21 cellular contexts compared by ENCODE assay signal in genomic region chr13:94315188-94315587, GRCh38.
"Had no signal": no experiment of that assay in that cellular context is flagged by ENCODE, and none has a peak within 500 bp of the region (broad histone marks: within the 10 kb centered on the region; RNA-seq: fewer than 3 reads in every experiment).

No MANE protein-coding gene starts in this region.

- H3K9me3 Mint-ChIP-seq: immature natural killer cell; memory B cell; nephron progenitor cell; stimulated activated memory B cell treated with anti-CD40 and anti-IgM and Interleukin-4, amounts not matched to agents 10 μg/mL and 1 μg/mL and 100 μg/mL, for 72 hours; stimulated activated naive CD8-positive, alpha-beta T cell treated with anti-CD3 and anti-CD28 coated beads, Interleukin-15, Interleukin-2, amounts not matched to agents 100 ng/mL and 50 ng/mL, for 24 hours had no signal

- H3K27ac Mint-ChIP-seq: memory B cell; naive B cell; nephron progenitor cell; stimulated activated memory B cell treated with anti-CD40 and anti-IgM and Interleukin-4, amounts not matched to agents 10 μg/mL and 1 μg/mL and 100 μg/mL, for 72 hours; stimulated activated naive CD8-positive, alpha-beta T cell treated with anti-CD3 and anti-CD28 coated beads, Interleukin-15, Interleukin-2, amounts not matched to agents 100 ng/mL and 50 ng/mL, for 24 hours had no signal

- H3K4me1 Mint-ChIP-seq: memory B cell had no signal

- H3K27ac ChIP-seq: gastrocnemius medialis, heart right ventricle, left ventricle myocardium inferior, lower lobe of right lung, psoas muscle, right lobe of liver, tibial artery, upper lobe of left lung, uterus had no signal

- H3K27me3 Mint-ChIP-seq: memory B cell; naive B cell; stimulated activated memory B cell treated with anti-CD40 and anti-IgM and Interleukin-4, amounts not matched to agents 10 μg/mL and 1 μg/mL and 100 μg/mL, for 72 hours; stimulated activated naive CD8-positive, alpha-beta T cell treated with anti-CD3 and anti-CD28 coated beads, Interleukin-15, Interleukin-2, amounts not matched to agents 100 ng/mL and 50 ng/mL, for 24 hours had no signal

- H3K9me3 ChIP-seq: gastrocnemius medialis, heart right ventricle, left ventricle myocardium inferior, lower lobe of right lung, psoas muscle, right lobe of liver, tibial artery, upper lobe of left lung, uterus had no signal

- H3K36me3 Mint-ChIP-seq: memory B cell; naive B cell; stimulated activated memory B cell treated with anti-CD40 and anti-IgM and Interleukin-4, amounts not matched to agents 10 μg/mL and 1 μg/mL and 100 μg/mL, for 72 hours had no signal

- ATAC-seq: esophagus mucosa; gastrocnemius medialis; heart right ventricle; left cardiac atrium; lower lobe of right lung; psoas muscle; right lobe of liver; stimulated activated memory B cell treated with anti-CD40 and anti-IgM and Interleukin-4, amounts not matched to agents 10 μg/mL and 1 μg/mL and 100 μg/mL, for 72 hours had no signal

- H3K4me3 Mint-ChIP-seq: immature natural killer cell; memory B cell; naive B cell; nephron progenitor cell; stimulated activated memory B cell treated with anti-CD40 and anti-IgM and Interleukin-4, amounts not matched to agents 10 μg/mL and 1 μg/mL and 100 μg/mL, for 72 hours; stimulated activated naive CD8-positive, alpha-beta T cell treated with anti-CD3 and anti-CD28 coated beads, Interleukin-15, Interleukin-2, amounts not matched to agents 100 ng/mL and 50 ng/mL, for 24 hours had no signal

- H3K36me3 ChIP-seq: gastrocnemius medialis, heart right ventricle, left ventricle myocardium inferior, lower lobe of right lung, right lobe of liver, tibial artery, upper lobe of left lung, uterus had no signal

- DNase-seq: effector memory CD4-positive, alpha-beta T cell; gastrocnemius medialis; heart right ventricle; immature natural killer cell; left cardiac atrium; left ventricle myocardium inferior; lower lobe of right lung; naive B cell; nephron progenitor cell; psoas muscle; retina; right lobe of liver; stimulated activated CD4-positive, alpha-beta T cell treated with anti-CD3 and anti-CD28 coated beads, Interleukin-4, amount 100 ng/mL, for 1 hour; stimulated activated CD8-positive, alpha-beta memory T cell treated with anti-CD3 and anti-CD28 coated beads, Interleukin-4, amount 100 ng/mL, for 48 hours; tibial artery; upper lobe of left lung; uterus had no signal
